Comparison of ENCODE assay signal across 1 cellular context in the genomic region with DNA sequence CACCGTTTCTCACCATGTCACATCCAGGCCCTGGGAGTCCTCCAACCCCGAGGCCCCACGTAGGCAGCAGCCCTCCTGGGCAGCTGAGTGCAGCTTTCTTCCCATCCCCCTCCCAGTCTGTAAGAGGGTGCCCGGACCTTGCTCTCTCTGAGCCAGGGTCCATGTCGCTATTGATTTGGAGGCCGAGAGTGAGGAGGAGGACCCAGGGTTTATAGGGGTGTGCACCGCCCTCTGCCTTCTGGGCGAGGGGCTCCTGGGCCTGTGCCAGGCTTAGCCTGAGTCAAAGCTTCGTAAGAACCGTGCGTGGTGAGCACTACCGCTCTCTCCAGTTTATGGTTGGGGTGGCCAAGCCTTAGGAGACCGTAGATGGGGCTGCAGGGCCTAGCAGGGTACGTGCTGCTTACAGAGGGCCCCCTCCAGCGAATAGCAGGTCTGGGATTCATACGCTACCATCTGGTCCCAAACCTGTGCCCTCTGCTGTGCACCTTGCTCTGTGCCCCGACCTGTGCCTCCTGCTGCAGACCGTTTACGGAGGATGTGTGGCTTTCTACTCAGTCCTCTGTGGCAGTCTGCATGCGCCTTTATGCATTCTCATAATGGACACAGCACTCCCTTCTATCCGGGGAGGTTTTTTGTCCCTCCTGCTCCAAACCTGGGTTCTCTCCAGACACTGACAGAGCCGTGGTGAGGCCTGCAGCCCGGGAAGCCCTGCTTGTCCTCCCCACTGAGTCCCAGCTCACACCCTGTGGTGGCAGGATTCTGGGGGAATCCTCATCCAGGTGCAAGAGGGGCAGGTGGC.
TF ChIP-seq lines count a peak whose summit lies in the region.

No MANE protein-coding gene starts in this region.

TF ChIP-seq in HepG2, 621 proteins besides CTCF, POLR2A, EP300 and RAD21 (continued from another document):
- TF ChIP-seq, protein P1, sequence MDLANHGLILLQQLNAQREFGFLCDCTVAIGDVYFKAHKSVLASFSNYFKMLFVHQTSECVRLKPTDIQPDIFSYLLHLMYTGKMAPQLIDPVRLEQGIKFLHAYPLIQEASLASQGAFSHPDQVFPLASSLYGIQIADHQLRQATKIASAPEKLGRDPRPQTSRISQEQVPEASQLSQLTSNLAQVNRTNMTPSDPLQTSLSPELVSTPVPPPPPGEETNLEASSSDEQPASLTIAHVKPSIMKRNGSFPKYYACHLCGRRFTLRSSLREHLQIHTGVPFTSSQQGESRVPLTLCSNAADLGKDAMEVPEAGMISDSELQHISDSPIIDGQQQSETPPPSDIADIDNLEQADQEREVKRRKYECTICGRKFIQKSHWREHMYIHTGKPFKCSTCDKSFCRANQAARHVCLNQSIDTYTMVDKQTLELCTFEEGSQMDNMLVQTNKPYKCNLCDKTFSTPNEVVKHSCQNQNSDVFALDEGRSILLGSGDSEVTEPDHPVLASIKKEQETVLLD (CRISPR knock-in tag; IDR thresholded peaks at IDR 0.05; ENCODE audit: low read depth), result no peak
- peak; percentile 85 for TF ChIP-seq NCOR1 (IDR thresholded peaks at IDR 0.05; ENCODE audit: borderline replicate concordance, low read length)
- no peak for TF ChIP-seq LCORL (IDR thresholded peaks at IDR 0.05)
- peak; percentile 54; the same call in 1 of the 2 replicates for TF ChIP-seq LCORL (CRISPR knock-in tag; IDR thresholded peaks at IDR 0.05)
- no peak; the same call in 1 of the 2 replicates for TF ChIP-seq ZFY (CRISPR knock-in tag; IDR thresholded peaks at IDR 0.05)
- TF ChIP-seq SOX6 (IDR thresholded peaks at IDR 0.05), result no peak
- peak; percentile 76 for TF ChIP-seq SOX6 (CRISPR knock-in tag; IDR thresholded peaks at IDR 0.05)
- no peak for TF ChIP-seq ZFP1 (CRISPR knock-in tag; IDR thresholded peaks at IDR 0.05)
- TF ChIP-seq RXRB (CRISPR knock-in tag; IDR thresholded peaks at IDR 0.05; ENCODE audit: borderline replicate concordance), result 0 out of 2 replicates have a peak, but pooled peaks have one; percentile 42
- TF ChIP-seq MIXL1 (CRISPR knock-in tag; IDR thresholded peaks at IDR 0.05), result 0 out of 2 replicates have a peak, but pooled peaks have one; percentile 24
- TF ChIP-seq PAWR (CRISPR knock-in tag; IDR thresholded peaks at IDR 0.05; ENCODE audit: borderline replicate concordance), result no peak
- TF ChIP-seq, protein P2, sequence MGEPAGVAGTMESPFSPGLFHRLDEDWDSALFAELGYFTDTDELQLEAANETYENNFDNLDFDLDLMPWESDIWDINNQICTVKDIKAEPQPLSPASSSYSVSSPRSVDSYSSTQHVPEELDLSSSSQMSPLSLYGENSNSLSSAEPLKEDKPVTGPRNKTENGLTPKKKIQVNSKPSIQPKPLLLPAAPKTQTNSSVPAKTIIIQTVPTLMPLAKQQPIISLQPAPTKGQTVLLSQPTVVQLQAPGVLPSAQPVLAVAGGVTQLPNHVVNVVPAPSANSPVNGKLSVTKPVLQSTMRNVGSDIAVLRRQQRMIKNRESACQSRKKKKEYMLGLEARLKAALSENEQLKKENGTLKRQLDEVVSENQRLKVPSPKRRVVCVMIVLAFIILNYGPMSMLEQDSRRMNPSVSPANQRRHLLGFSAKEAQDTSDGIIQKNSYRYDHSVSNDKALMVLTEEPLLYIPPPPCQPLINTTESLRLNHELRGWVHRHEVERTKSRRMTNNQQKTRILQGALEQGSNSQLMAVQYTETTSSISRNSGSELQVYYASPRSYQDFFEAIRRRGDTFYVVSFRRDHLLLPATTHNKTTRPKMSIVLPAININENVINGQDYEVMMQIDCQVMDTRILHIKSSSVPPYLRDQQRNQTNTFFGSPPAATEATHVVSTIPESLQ (CRISPR knock-in tag; conservative IDR thresholded peaks at IDR 0.05), result no peak
- no peak for TF ChIP-seq ZNF510 (CRISPR knock-in tag; IDR thresholded peaks at IDR 0.05; ENCODE audit: low read depth)
- TF ChIP-seq, protein P3, sequence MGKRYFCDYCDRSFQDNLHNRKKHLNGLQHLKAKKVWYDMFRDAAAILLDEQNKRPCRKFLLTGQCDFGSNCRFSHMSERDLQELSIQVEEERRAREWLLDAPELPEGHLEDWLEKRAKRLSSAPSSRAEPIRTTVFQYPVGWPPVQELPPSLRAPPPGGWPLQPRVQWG (CRISPR knock-in tag; IDR thresholded peaks at IDR 0.05; ENCODE audit: borderline replicate concordance, low read depth), result no peak
- no peak for TF ChIP-seq JUN (CRISPR knock-in tag; IDR thresholded peaks at IDR 0.05)
- TF ChIP-seq RFXANK (CRISPR knock-in tag; IDR thresholded peaks at IDR 0.05), result no peak
- TF ChIP-seq, protein P4, sequence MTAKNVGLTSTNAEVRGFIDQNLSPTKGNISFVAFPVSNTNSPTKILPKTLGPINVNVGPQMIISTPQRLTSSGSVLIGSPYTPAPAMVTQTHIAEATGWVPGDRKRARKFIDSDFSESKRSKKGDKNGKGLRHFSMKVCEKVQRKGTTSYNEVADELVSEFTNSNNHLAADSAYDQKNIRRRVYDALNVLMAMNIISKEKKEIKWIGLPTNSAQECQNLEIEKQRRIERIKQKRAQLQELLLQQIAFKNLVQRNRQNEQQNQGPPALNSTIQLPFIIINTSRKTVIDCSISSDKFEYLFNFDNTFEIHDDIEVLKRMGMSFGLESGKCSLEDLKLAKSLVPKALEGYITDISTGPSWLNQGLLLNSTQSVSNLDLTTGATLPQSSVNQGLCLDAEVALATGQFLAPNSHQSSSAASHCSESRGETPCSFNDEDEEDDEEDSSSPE (CRISPR knock-in tag; IDR thresholded peaks at IDR 0.05), result no peak
- no peak for TF ChIP-seq SRF (IDR thresholded peaks at IDR 0.05; ENCODE audit: low read depth, low read length)
- peak; percentile 91; the same call in 1 of the 2 replicates for TF ChIP-seq XBP1 (CRISPR knock-in tag; IDR thresholded peaks at IDR 0.05)
- TF ChIP-seq ZNF572 (CRISPR knock-in tag; IDR thresholded peaks at IDR 0.05), result no peak
- TF ChIP-seq ZBTB20 (CRISPR knock-in tag; IDR thresholded peaks at IDR 0.05; ENCODE audit: borderline replicate concordance, low read depth), result no peak
- TF ChIP-seq, protein P5, sequence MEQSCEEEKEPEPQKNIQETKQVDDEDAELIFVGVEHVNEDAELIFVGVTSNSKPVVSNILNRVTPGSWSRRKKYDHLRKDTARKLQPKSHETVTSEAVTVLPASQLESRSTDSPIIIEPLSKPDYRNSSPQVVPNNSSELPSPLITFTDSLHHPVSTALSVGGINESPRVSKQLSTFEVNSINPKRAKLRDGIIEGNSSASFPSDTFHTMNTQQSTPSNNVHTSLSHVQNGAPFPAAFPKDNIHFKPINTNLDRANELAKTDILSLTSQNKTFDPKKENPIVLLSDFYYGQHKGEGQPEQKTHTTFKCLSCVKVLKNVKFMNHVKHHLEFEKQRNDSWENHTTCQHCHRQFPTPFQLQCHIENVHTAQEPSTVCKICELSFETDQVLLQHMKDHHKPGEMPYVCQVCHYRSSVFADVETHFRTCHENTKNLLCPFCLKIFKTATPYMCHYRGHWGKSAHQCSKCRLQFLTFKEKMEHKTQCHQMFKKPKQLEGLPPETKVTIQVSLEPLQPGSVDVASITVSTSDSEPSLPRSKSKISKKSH (CRISPR knock-in tag; IDR thresholded peaks at IDR 0.05; ENCODE audit: borderline replicate concordance), result 0 out of 2 replicates have a peak, but pooled peaks have one; percentile 38
- no peak for TF ChIP-seq NR2F2 (IDR thresholded peaks at IDR 0.05; ENCODE audit: borderline replicate concordance, low read depth)
- no peak for TF ChIP-seq ZNF496 (CRISPR knock-in tag; IDR thresholded peaks at IDR 0.05; ENCODE audit: insufficient replicate concordance)
- TF ChIP-seq STAT5B (CRISPR knock-in tag; IDR thresholded peaks at IDR 0.05), result no peak
- no peak for TF ChIP-seq HDAC6 (IDR thresholded peaks at IDR 0.05; ENCODE audit: low read depth, low read length)
- no peak for TF ChIP-seq KDM3A (CRISPR knock-in tag; IDR thresholded peaks at IDR 0.05; ENCODE audit: low read depth)
- TF ChIP-seq, protein P6, sequence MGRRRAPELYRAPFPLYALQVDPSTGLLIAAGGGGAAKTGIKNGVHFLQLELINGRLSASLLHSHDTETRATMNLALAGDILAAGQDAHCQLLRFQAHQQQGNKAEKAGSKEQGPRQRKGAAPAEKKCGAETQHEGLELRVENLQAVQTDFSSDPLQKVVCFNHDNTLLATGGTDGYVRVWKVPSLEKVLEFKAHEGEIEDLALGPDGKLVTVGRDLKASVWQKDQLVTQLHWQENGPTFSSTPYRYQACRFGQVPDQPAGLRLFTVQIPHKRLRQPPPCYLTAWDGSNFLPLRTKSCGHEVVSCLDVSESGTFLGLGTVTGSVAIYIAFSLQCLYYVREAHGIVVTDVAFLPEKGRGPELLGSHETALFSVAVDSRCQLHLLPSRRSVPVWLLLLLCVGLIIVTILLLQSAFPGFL (CRISPR knock-in tag; IDR thresholded peaks at IDR 0.05), result no peak
- TF ChIP-seq CBX1 (IDR thresholded peaks at IDR 0.05; ENCODE audit: low read depth), result peak; percentile 18
- no peak for TF ChIP-seq ZNF788 (CRISPR knock-in tag; IDR thresholded peaks at IDR 0.05; ENCODE audit: borderline replicate concordance)
- TF ChIP-seq, protein P7, sequence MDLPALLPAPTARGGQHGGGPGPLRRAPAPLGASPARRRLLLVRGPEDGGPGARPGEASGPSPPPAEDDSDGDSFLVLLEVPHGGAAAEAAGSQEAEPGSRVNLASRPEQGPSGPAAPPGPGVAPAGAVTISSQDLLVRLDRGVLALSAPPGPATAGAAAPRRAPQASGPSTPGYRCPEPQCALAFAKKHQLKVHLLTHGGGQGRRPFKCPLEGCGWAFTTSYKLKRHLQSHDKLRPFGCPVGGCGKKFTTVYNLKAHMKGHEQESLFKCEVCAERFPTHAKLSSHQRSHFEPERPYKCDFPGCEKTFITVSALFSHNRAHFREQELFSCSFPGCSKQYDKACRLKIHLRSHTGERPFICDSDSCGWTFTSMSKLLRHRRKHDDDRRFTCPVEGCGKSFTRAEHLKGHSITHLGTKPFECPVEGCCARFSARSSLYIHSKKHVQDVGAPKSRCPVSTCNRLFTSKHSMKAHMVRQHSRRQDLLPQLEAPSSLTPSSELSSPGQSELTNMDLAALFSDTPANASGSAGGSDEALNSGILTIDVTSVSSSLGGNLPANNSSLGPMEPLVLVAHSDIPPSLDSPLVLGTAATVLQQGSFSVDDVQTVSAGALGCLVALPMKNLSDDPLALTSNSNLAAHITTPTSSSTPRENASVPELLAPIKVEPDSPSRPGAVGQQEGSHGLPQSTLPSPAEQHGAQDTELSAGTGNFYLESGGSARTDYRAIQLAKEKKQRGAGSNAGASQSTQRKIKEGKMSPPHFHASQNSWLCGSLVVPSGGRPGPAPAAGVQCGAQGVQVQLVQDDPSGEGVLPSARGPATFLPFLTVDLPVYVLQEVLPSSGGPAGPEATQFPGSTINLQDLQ (CRISPR knock-in tag; IDR thresholded peaks at IDR 0.05), result no peak
- no peak for TF ChIP-seq EED (CRISPR knock-in tag; IDR thresholded peaks at IDR 0.05)
- no peak for TF ChIP-seq THAP11 (CRISPR knock-in tag; IDR thresholded peaks at IDR 0.05)
- no peak for TF ChIP-seq RELA (CRISPR knock-in tag; IDR thresholded peaks at IDR 0.05)
- no peak for TF ChIP-seq PTBP1 (IDR thresholded peaks at IDR 0.05; ENCODE audit: low read depth, low read length, poor library complexity, severe bottlenecking)
- TF ChIP-seq, protein P8, sequence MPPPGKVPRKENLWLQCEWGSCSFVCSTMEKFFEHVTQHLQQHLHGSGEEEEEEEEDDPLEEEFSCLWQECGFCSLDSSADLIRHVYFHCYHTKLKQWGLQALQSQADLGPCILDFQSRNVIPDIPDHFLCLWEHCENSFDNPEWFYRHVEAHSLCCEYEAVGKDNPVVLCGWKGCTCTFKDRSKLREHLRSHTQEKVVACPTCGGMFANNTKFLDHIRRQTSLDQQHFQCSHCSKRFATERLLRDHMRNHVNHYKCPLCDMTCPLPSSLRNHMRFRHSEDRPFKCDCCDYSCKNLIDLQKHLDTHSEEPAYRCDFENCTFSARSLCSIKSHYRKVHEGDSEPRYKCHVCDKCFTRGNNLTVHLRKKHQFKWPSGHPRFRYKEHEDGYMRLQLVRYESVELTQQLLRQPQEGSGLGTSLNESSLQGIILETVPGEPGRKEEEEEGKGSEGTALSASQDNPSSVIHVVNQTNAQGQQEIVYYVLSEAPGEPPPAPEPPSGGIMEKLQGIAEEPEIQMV (CRISPR knock-in tag; IDR thresholded peaks at IDR 0.05; ENCODE audit: low read depth), result peak; percentile 72; the same call in 1 of the 2 replicates
TF ChIP-seq in HepG2: peak in this region for 127.
